ENCODE assay signal across 27 cellular contexts in genomic region chr10:49560526-49560925, GRCh38. TPM values are rescaled to one million over a fixed set of nuclear protein-coding genes. Genes with fewer than 3 reads are reported as not detected.
"Had no signal": no experiment of that assay in that cellular context is flagged by ENCODE, and none has a peak within 500 bp of the region (broad histone marks: within the 10 kb centered on the region; RNA-seq: fewer than 3 reads in every experiment).

No MANE protein-coding gene starts in this region.

- H3K27ac Mint-ChIP-seq: endodermal cell; naive B cell; nephron; stimulated activated naive B cell treated with anti-CD40 and anti-IgM and Interleukin-4, amounts not matched to agents 10 μg/mL and 1 μg/mL and 100 μg/mL, for 72 hours; stimulated activated naive CD8-positive, alpha-beta T cell treated with anti-CD3 and anti-CD28 coated beads, Interleukin-15, amount 100 ng/mL, for 72 hours had no signal

- H3K36me3 Mint-ChIP-seq: naive B cell had no signal

- ATAC-seq: psoas muscle; right lobe of liver; stimulated activated naive B cell treated with anti-CD40 and anti-IgM and Interleukin-4, amounts not matched to agents 10 μg/mL and 1 μg/mL and 100 μg/mL, for 72 hours; stimulated activated naive CD8-positive, alpha-beta T cell treated with anti-CD3 and anti-CD28 coated beads, Interleukin-15, amount 100 ng/mL, for 72 hours had no signal

- H3K27ac ChIP-seq: colonic mucosa, psoas muscle, right lobe of liver, testis, tibial nerve had no signal

- H3K4me3 ChIP-seq: colonic mucosa, psoas muscle, right lobe of liver, testis, tibial nerve had no signal

- H3K9me3 ChIP-seq: colonic mucosa, right lobe of liver, testis had no signal

- H3K4me1 ChIP-seq: colonic mucosa, psoas muscle, right lobe of liver, testis, tibial nerve had no signal

- H3K4me1 Mint-ChIP-seq: endodermal cell, naive B cell, nephron had no signal

- H3K36me3 ChIP-seq: colonic mucosa, right lobe of liver, tibial nerve had no signal

- H3K4me3 Mint-ChIP-seq: endodermal cell; naive B cell; nephron; stimulated activated naive B cell treated with anti-CD40 and anti-IgM and Interleukin-4, amounts not matched to agents 10 μg/mL and 1 μg/mL and 100 μg/mL, for 72 hours; stimulated activated naive CD8-positive, alpha-beta T cell treated with anti-CD3 and anti-CD28 coated beads, Interleukin-15, amount 100 ng/mL, for 72 hours had no signal

- DNase-seq: colonic mucosa; dermis blood vessel endothelial cell; effector CD4-positive, alpha-beta T cell; endodermal cell; erythroblast; foreskin melanocyte; head of caudate nucleus; hippocampal formation; kidney glomerular epithelial cell; naive B cell; occipital lobe; psoas muscle; retina; right lobe of liver; stimulated activated CD4-positive, alpha-beta T cell treated with anti-CD3 and anti-CD28 coated beads, Interleukin-2, amount 100 ng/mL, for 24 hours; stimulated activated CD4-positive, alpha-beta T cell treated with anti-CD3 and anti-CD28 coated beads, Interleukin-4, amount 100 ng/mL, for 4 hours; stimulated activated naive B cell treated with anti-CD40 and anti-IgM and Interleukin-4, amounts not matched to agents 10 μg/mL and 1 μg/mL and 100 μg/mL, for 72 hours; stimulated activated naive CD8-positive, alpha-beta T cell treated with anti-CD3 and anti-CD28 coated beads, Interleukin-15, amount 100 ng/mL, for 72 hours; testis had no signal

- H3K27me3 ChIP-seq: colonic mucosa, right lobe of liver, testis, tibial nerve had no signal

RNA-seq across cellular contexts. Expression of gene SLC18A3, which starts 49.6 kb away (rescaled TPM):
- total RNA-seq: dermis blood vessel endothelial cell, endodermal cell, endothelial cell of umbilical vein, liver, lung microvascular endothelial cell, occipital lobe, psoas muscle, right lobe of liver, skeletal muscle tissue, subcutaneous adipose tissue, testis, tibial nerve, ureter had no signal
- polyA plus RNA-seq: endothelial cell of umbilical vein, liver, psoas muscle had no signal

RNA-seq across cellular contexts. Expression of gene CHAT, which starts 53.3 kb away (rescaled TPM):
- total RNA-seq: dermis blood vessel endothelial cell, endodermal cell, endothelial cell of umbilical vein, liver, lung microvascular endothelial cell, psoas muscle, right lobe of liver, skeletal muscle tissue, subcutaneous adipose tissue, tibial nerve, ureter had no signal
- polyA plus RNA-seq: endothelial cell of umbilical vein, liver, psoas muscle had no signal
